Comparison of ENCODE assay signal across 17 cellular contexts in genomic region chr7:96314402-96315108, GRCh38. TPM values are rescaled to one million over a fixed set of nuclear protein-coding genes. Genes with fewer than 3 reads are reported as not detected.
DNase-seq lines count a peak whose midpoint lies in the region; ATAC-seq and TF ChIP-seq lines count a peak whose summit lies in the region.
"Had no signal": no experiment of that assay in that cellular context is flagged by ENCODE, and none has a peak within 500 bp of the region (broad histone marks: within the 10 kb centered on the region; RNA-seq: fewer than 3 reads in every experiment).

No MANE protein-coding gene starts in this region.

- intact Hi-C loops in dendritic cell treated with granulocyte-macrophage colony-stimulating factor and Interleukin-4, amounts not matched to agents 40 ng/mL and 50 ng/mL, for 4 days (cut with micrococcal nuclease): loop anchor here (10.0 kb wide), 1 partner anchor 390 kb away; the partner anchor contains the start of gene SEM1

- TF ChIP-seq POLR2A in NB4 (IDR thresholded peaks at IDR 0.05; ENCODE audit: extremely low read depth, insufficient read length): no peak

- peaks cover 69% of the 10 kb centered on the region for H3K4me1 Mint-ChIP-seq in dendritic cell treated with granulocyte-macrophage colony-stimulating factor and Interleukin-4, amounts not matched to agents 40 ng/mL and 50 ng/mL, for 4 days (ENCODE audit: low read depth)

- no peak overlapping the region for H3K4me3 ChIP-seq in NB4 (ENCODE audit: low read depth, low read length)
- H3K4me3 ChIP-seq: heart right ventricle had no signal

- H3K27me3 Mint-ChIP-seq in dendritic cell treated with granulocyte-macrophage colony-stimulating factor and Interleukin-4, amounts not matched to agents 40 ng/mL and 50 ng/mL, for 4 days: no peaks in the 10 kb centered on the region
- H3K27me3 Mint-ChIP-seq: activated CD4-positive, alpha-beta T cell treated with anti-CD3 and anti-CD28 coated beads for 36 hours; effector memory CD8-positive, alpha-beta T cell; IgD-negative memory B cell had no signal

- TF ChIP-seq CTCF in NB4 (IDR thresholded peaks at IDR 0.05; ENCODE audit: low read depth, low read length): no peak

- DNase-seq in EH (ENCODE audit: low read depth) (peak; percentile 65), NB4 (ENCODE audit: low read depth) (peak; percentile 53), myocyte (ENCODE audit: low read depth) (peak; percentile 20), NCI-H2196 treated with DMSO at 0.1 percent for 48 hours (lab: John Stamatoyannopoulos, UW; ENCODE audit: unreplicated experiment) (no peak), cortex of kidney (lab: John Stamatoyannopoulos, UW) (no peak)
- DNase-seq: activated CD4-positive, alpha-beta T cell treated with anti-CD3 and anti-CD28 coated beads for 36 hours; activated T-cell treated with anti-CD3 and anti-CD28 coated beads, Interleukin-2, amount 50 U/mL, for 72 hours; AML-193; effector memory CD8-positive, alpha-beta T cell; heart right ventricle; stimulated activated CD4-positive, alpha-beta T cell treated with anti-CD3 and anti-CD28 coated beads, Interleukin-1b, Interleukin-23, amount 100 ng/mL, for 48 hours had no signal

- ATAC-seq in HG03354 (IDR thresholded peaks at IDR 0.05; ENCODE audit: poor library complexity, severe bottlenecking, unreplicated experiment) (no peak), GM19035 (IDR thresholded peaks at IDR 0.05; ENCODE audit: unreplicated experiment) (no peak)
- ATAC-seq: activated CD4-positive, alpha-beta T cell treated with anti-CD3 and anti-CD28 coated beads for 36 hours; activated T-cell treated with anti-CD3 and anti-CD28 coated beads, Interleukin-2, amount 50 U/mL, for 72 hours; effector memory CD8-positive, alpha-beta T cell; stimulated activated effector memory CD8-positive, alpha-beta T cell treated with anti-CD3 and anti-CD28 coated beads, Interleukin-12 subunit alpha, Interleukin-12 subunit beta, amount 100 ng/mL, for 72 hours had no signal

- peak overlapping the region; percentile 28 for H3K27ac Mint-ChIP-seq in dendritic cell treated with granulocyte-macrophage colony-stimulating factor and Interleukin-4, amounts not matched to agents 40 ng/mL and 50 ng/mL, for 4 days
- H3K27ac Mint-ChIP-seq: activated CD4-positive, alpha-beta T cell treated with anti-CD3 and anti-CD28 coated beads for 36 hours; activated T-cell treated with anti-CD3 and anti-CD28 coated beads, Interleukin-2, amount 50 U/mL, for 72 hours; effector memory CD8-positive, alpha-beta T cell; mesothelial cell of epicardium; stimulated activated effector memory CD8-positive, alpha-beta T cell treated with anti-CD3 and anti-CD28 coated beads, Interleukin-12 subunit alpha, Interleukin-12 subunit beta, amount 100 ng/mL, for 72 hours had no signal

- no peak overlapping the region for H3K4me3 Mint-ChIP-seq in dendritic cell treated with granulocyte-macrophage colony-stimulating factor and Interleukin-4, amounts not matched to agents 40 ng/mL and 50 ng/mL, for 4 days
- H3K4me3 Mint-ChIP-seq: activated CD4-positive, alpha-beta T cell treated with anti-CD3 and anti-CD28 coated beads for 36 hours; activated T-cell treated with anti-CD3 and anti-CD28 coated beads, Interleukin-2, amount 50 U/mL, for 72 hours; effector memory CD8-positive, alpha-beta T cell; IgD-negative memory B cell; mesothelial cell of epicardium; stimulated activated effector memory CD8-positive, alpha-beta T cell treated with anti-CD3 and anti-CD28 coated beads, Interleukin-12 subunit alpha, Interleukin-12 subunit beta, amount 100 ng/mL, for 72 hours had no signal

- H3K36me3 Mint-ChIP-seq in dendritic cell treated with granulocyte-macrophage colony-stimulating factor and Interleukin-4, amounts not matched to agents 40 ng/mL and 50 ng/mL, for 4 days (ENCODE audit: low read depth): peaks cover 26% of the 10 kb centered on the region
- H3K36me3 Mint-ChIP-seq: IgD-negative memory B cell; stimulated activated effector memory CD8-positive, alpha-beta T cell treated with anti-CD3 and anti-CD28 coated beads, Interleukin-12 subunit alpha, Interleukin-12 subunit beta, amount 100 ng/mL, for 72 hours had no signal

- H3K9me3 Mint-ChIP-seq in dendritic cell treated with granulocyte-macrophage colony-stimulating factor and Interleukin-4, amounts not matched to agents 40 ng/mL and 50 ng/mL, for 4 days: no peaks in the 10 kb centered on the region
- H3K9me3 Mint-ChIP-seq: activated T-cell treated with anti-CD3 and anti-CD28 coated beads, Interleukin-2, amount 50 U/mL, for 72 hours; effector memory CD8-positive, alpha-beta T cell; IgD-negative memory B cell; mesothelial cell of epicardium; stimulated activated effector memory CD8-positive, alpha-beta T cell treated with anti-CD3 and anti-CD28 coated beads, Interleukin-12 subunit alpha, Interleukin-12 subunit beta, amount 100 ng/mL, for 72 hours had no signal

RNA-seq across cellular contexts. Expression of gene SLC25A13, which starts 7.3 kb away (rescaled TPM):
- total RNA-seq in myocyte: 25.0 and 25.5 TPM in 2 replicates
- 14.9 TPM for polyA plus RNA-seq in myocyte (2012)

Comparison
In these comparisons a context has a peak if more than half of its experiments do, and no peak if none do; other contexts are left out.
1. DNase-seq: peak in EH (single experiment), NB4 (single experiment) and myocyte (single experiment); none in NCI-H2196 treated with DMSO at 0.1 percent for 48 hours (single experiment) and cortex of kidney (single experiment).